In genomic region chr4:168636040-168636439, GRCh38 we compare ENCODE assay signal across 18 cellular contexts.
DNase-seq lines count a peak whose midpoint lies in the region; ATAC-seq and TF ChIP-seq lines count a peak whose summit lies in the region.
"Had no signal": no experiment of that assay in that cellular context is flagged by ENCODE, and none has a peak within 500 bp of the region (broad histone marks: within the 10 kb centered on the region; RNA-seq: fewer than 3 reads in every experiment).

No MANE protein-coding gene starts in this region.

- peak overlapping the region in 11 of 12 donors; percentile 23 to 87 (median 66) for H3K27ac ChIP-seq in heart left ventricle
- peak overlapping the region; percentile 53 to 66 (median 64) for H3K27ac ChIP-seq in esophagus muscularis mucosa (replicated peaks in 1 of 4)
- peak overlapping the region; percentile 77 for H3K27ac ChIP-seq in psoas muscle
- peak overlapping the region; percentile 80 for H3K27ac ChIP-seq in vagina
- H3K27ac ChIP-seq: SJCRH30 had no signal

- peaks cover 0 to 25% (median 0%) of the 10 kb centered on the region in 9 donors for H3K27me3 ChIP-seq in heart left ventricle
- no peaks in the 10 kb centered on the region for H3K27me3 ChIP-seq in esophagus muscularis mucosa
- no peaks in the 10 kb centered on the region for H3K27me3 ChIP-seq in psoas muscle (ENCODE audit: insufficient read depth in 3 of 3, low read length in 2 of 3)
- H3K27me3 ChIP-seq in vagina: no peaks in the 10 kb centered on the region
- H3K27me3 ChIP-seq: SJCRH30 had no signal

- intact Hi-C loops in heart left ventricle (cut with DNase I): loop anchor here in 1 of 10 donors (10.0 kb wide), 1 partner anchor 121 kb away; no protein-coding TSS in a partner anchor
- intact Hi-C loops in cardiac septum (cut with DNase I): no loop called here
- intact Hi-C loops in esophagus muscularis mucosa (cut with DNase I): no loop called here
- intact Hi-C loops in psoas muscle (cut with DNase I): loop anchor here in 1 of 2 donors (5.0 kb wide), 1 partner anchor 114 kb away; no protein-coding TSS in a partner anchor
- intact Hi-C loops in vagina (cut with DNase I): loop anchor here (10.0 kb wide), 1 partner anchor 199 kb away; no protein-coding TSS in a partner anchor

- no peak for DNase-seq in heart left ventricle
- DNase-seq in cardiac septum (ENCODE audit: low spot score): no peak
- DNase-seq in esophagus muscularis mucosa (ENCODE audit: extremely low spot score): no peak
- DNase-seq in psoas muscle: no peak
- DNase-seq in vagina (ENCODE audit: extremely low spot score in 2 of 2): no peak
- no peak for DNase-seq in activated CD4-positive, alpha-beta T cell treated with anti-CD3 and anti-CD28 coated beads for 1 hour
- DNase-seq in T-helper 9 cell: no peak
- DNase-seq: activated CD4-positive, alpha-beta T cell treated with anti-CD3 and anti-CD28 coated beads, Interleukin-2, amount 10 ng/mL, durations not matched to agents 7 days and 5 days; activated naive CD4-positive, alpha-beta T cell treated with anti-CD3 and anti-CD28 coated beads, Interleukin-2, amount 10 ng/mL, durations not matched to agents 7 days and 5 days; activated T-cell treated with anti-CD3 and anti-CD28 coated beads for 4 hours; CD4-positive, alpha-beta T cell; DMS79 treated with DMSO at 0.1 percent for 48 hours; naive B cell; NCI-H1694; NCI-H226; SJCRH30 had no signal

- H3K4me3 ChIP-seq in heart left ventricle: no peak overlapping the region
- no peak overlapping the region for H3K4me3 ChIP-seq in esophagus muscularis mucosa
- no peak overlapping the region for H3K4me3 ChIP-seq in psoas muscle
- H3K4me3 ChIP-seq in vagina: no peak overlapping the region
- H3K4me3 ChIP-seq: SJCRH30 had no signal

- no peaks in the 10 kb centered on the region for H3K36me3 ChIP-seq in heart left ventricle
- H3K36me3 ChIP-seq in esophagus muscularis mucosa: no peaks in the 10 kb centered on the region
- no peaks in the 10 kb centered on the region for H3K36me3 ChIP-seq in psoas muscle (ENCODE audit: insufficient read depth in 1 of 2, low read depth in 1 of 2)
- H3K36me3 ChIP-seq in vagina: no peaks in the 10 kb centered on the region

- ATAC-seq in heart left ventricle: no peak
- ATAC-seq in psoas muscle: peak in 3 of 4 donors; percentile 7 to 35 (median 15)
- ATAC-seq in HG03095 (IDR thresholded peaks at IDR 0.05; ENCODE audit: unreplicated experiment): no peak
- ATAC-seq: left lobe of liver had no signal

- peaks cover 0 to 65% (median 42%) of the 10 kb centered on the region in 12 donors for H3K4me1 ChIP-seq in heart left ventricle
- peaks cover 32 to 52% (median 44%) of the 10 kb centered on the region in 4 donors for H3K4me1 ChIP-seq in esophagus muscularis mucosa
- H3K4me1 ChIP-seq in psoas muscle: peaks cover 68% of the 10 kb centered on the region
- peaks cover 52% of the 10 kb centered on the region for H3K4me1 ChIP-seq in vagina

- TF ChIP-seq POLR2A in heart left ventricle (IDR thresholded peaks at IDR 0.05) (no peak), esophagus muscularis mucosa (IDR thresholded peaks at IDR 0.05; ENCODE audit: low read depth) (no peak), vagina (IDR thresholded peaks at IDR 0.05) (no peak)

- H3K9me3 ChIP-seq in heart left ventricle: no peaks in the 10 kb centered on the region
- no peaks in the 10 kb centered on the region for H3K9me3 ChIP-seq in esophagus muscularis mucosa
- no peaks in the 10 kb centered on the region for H3K9me3 ChIP-seq in psoas muscle
- H3K9me3 ChIP-seq in vagina: no peaks in the 10 kb centered on the region
- H3K9me3 ChIP-seq: SJCRH30 had no signal

- no peak for TF ChIP-seq EP300 in esophagus muscularis mucosa (IDR thresholded peaks at IDR 0.05)

- 76 to 85% (median 80%) methylated on average over 5 of the region's 5 CpGs for WGBS in heart left ventricle, 4 donors
- 89% methylated on average over 5 of the region's 5 CpGs for WGBS in esophagus muscularis mucosa
- WGBS in psoas muscle, 3 donors: 60 to 70% (median 67%) methylated on average over 5 of the region's 5 CpGs

- TF ChIP-seq CTCF in heart left ventricle (IDR thresholded peaks at IDR 0.05) (no peak), esophagus muscularis mucosa (IDR thresholded peaks at IDR 0.05) (no peak), psoas muscle (IDR thresholded peaks at IDR 0.05) (no peak), vagina (IDR thresholded peaks at IDR 0.05) (no peak)

Comparison
In these comparisons a context has a peak if more than half of its experiments do, and no peak if none do; other contexts are left out.
1. ATAC-seq: peak in psoas muscle (3 of 4); none in heart left ventricle (0 of 4) and HG03095 (single experiment).
2. Peak in every context shown above with its lines, with median percentiles within 50 percentile points of each other: H3K27ac ChIP-seq.